25 cellular contexts compared by ENCODE assay signal in genomic region chr4:112005027-112005426, GRCh38.
"Had no signal": no experiment of that assay in that cellular context is flagged by ENCODE, and none has a peak within 500 bp of the region (broad histone marks: within the 10 kb centered on the region; RNA-seq: fewer than 3 reads in every experiment).

No MANE protein-coding gene starts in this region.

- H3K36me3 ChIP-seq: esophagus squamous epithelium, gastrocnemius medialis, heart right ventricle, lower lobe of right lung had no signal

- H3K27me3 ChIP-seq: esophagus squamous epithelium, gastrocnemius medialis had no signal

- FAIRE-seq: colon, endometrium, islet of Langerhans, keratinocyte had no signal

- ATAC-seq: effector memory CD8-positive, alpha-beta T cell; esophagus mucosa; gastrocnemius medialis; heart right ventricle; left cardiac atrium; left lobe of liver; left ventricle myocardium superior; lower lobe of right lung; naive thymus-derived CD4-positive, alpha-beta T cell had no signal

- H3K4me1 ChIP-seq: gastrocnemius medialis, heart right ventricle, lower lobe of right lung had no signal

- DNase-seq: cortex of kidney; effector CD8-positive, alpha-beta T cell; effector memory CD8-positive, alpha-beta T cell; endodermal cell; erythroblast; esophagus squamous epithelium; foreskin fibroblast; foreskin melanocyte; gastrocnemius medialis; glutamatergic neuron; head of caudate nucleus; heart right ventricle; hippocampal formation; left cardiac atrium; left ventricle myocardium superior; lower lobe of right lung; mesenchymal stem cell; naive thymus-derived CD4-positive, alpha-beta T cell had no signal

- H3K4me3 ChIP-seq: esophagus squamous epithelium, gastrocnemius medialis, heart right ventricle, lower lobe of right lung had no signal

- H3K27ac ChIP-seq: epithelial cell of prostate, gastrocnemius medialis, heart right ventricle, lower lobe of right lung had no signal

- H3K9me3 ChIP-seq: esophagus squamous epithelium, gastrocnemius medialis, heart right ventricle, lower lobe of right lung had no signal
